ENCODE assay signal across 20 cellular contexts in the genomic region with DNA sequence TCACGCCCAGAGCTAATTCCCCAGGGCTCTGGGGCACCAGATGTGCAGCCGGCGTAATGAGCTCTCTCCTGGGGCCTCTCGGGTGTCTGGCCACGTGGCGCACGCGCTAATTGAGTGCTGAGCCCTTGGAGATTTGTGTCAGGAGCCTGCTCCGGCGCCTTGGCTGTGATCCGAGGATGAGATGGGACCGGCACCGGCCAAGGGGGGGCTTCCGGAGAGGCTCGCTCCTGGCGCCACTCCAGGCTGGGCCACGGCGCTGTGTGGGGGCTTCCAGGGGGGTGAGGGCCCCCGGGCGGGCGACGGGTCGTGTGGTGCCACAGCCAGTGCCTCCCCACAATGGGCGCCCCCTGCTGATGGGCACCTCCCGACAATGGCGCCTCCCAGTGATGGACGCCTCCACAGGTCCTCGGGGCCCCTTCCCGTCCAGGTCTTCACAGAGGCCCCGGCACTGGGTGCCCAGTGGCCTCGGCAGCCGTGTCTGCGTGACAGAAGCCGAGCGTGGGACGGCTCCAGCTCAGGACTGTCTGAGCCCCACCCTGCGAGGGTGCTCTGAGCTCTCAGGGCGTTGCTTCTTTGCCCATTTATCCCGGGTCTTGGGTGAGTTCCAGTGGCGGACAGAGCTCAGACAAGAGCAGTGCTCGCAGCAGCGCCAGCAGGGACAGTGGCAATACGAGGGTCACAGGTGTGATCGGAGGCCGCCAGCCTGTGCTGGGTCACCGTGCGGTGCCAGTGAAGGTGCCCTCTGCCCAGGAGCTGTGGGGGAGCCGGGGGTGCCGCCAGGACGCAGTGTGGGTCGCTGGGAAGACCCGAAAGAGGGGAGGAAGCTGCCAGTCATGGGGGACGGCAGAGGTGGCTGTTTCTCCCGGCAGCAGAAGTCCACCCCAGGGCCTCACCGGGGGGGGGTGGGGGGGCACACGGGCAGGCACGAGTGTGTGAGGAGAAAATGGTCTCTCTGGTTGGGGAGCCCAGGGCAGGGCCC. TPM values are rescaled to one million over a fixed set of nuclear protein-coding genes. Genes with fewer than 3 reads are reported as not detected.
DNase-seq lines count a peak whose midpoint lies in the region; ATAC-seq, FAIRE-seq and TF ChIP-seq lines count a peak whose summit lies in the region.
"Had no signal": no experiment of that assay in that cellular context is flagged by ENCODE, and none has a peak within 500 bp of the region (broad histone marks: within the 10 kb centered on the region; RNA-seq: fewer than 3 reads in every experiment).

No MANE protein-coding gene starts in this region.

- H3K79me2 ChIP-seq in OCI-LY7 (ENCODE audit: insufficient read depth, low read depth, low read length): no peaks in the 10 kb centered on the region

- no peaks in the 10 kb centered on the region for H3K36me3 ChIP-seq in OCI-LY7 (ENCODE audit: insufficient read depth, low read length)
- no peaks in the 10 kb centered on the region for H3K36me3 ChIP-seq in neuronal stem cell (replicated peaks in 1 of 2; ENCODE audit: control insufficient read depth in 2 of 2, insufficient read depth in 2 of 2, low read length in 2 of 2)
- H3K36me3 ChIP-seq in left ventricle myocardium inferior: no peaks in the 10 kb centered on the region
- H3K36me3 ChIP-seq: thoracic aorta had no signal

- no peak overlapping the region for H2BK120ac ChIP-seq in neuronal stem cell (ENCODE audit: low read depth, low read length)

- FAIRE-seq in RCC 7860 (lab: Jason Lieb, UNC): no peak
- FAIRE-seq: A204.1, frontal cortex, GM12892 had no signal

- TF ChIP-seq CTCF in OCI-LY7 (conservative IDR thresholded peaks at IDR 0.05; ENCODE audit: low read length): peak; percentile 21; the same call in 1 of the 2 replicates
- TF ChIP-seq CTCF in left ventricle myocardium inferior (IDR thresholded peaks at IDR 0.05; ENCODE audit: borderline replicate concordance): no peak

- BruUV-seq in OCI-LY7 (replicated peaks; lab: Mats Ljungman, UMichigan): no TSS peak

- H3K4me1 ChIP-seq in OCI-LY7 (ENCODE audit: insufficient read depth, low read length, poor library complexity, severe bottlenecking) (no peaks in the 10 kb centered on the region), neuronal stem cell (ENCODE audit: control insufficient read depth in 2 of 2, insufficient read depth in 1 of 2, low read depth in 1 of 2, low read length in 2 of 2) (peaks cover 0 to 12% of the 10 kb centered on the region in 2 donors), left ventricle myocardium inferior (no peaks in the 10 kb centered on the region)

- no peak overlapping the region for H3K9ac ChIP-seq in neuronal stem cell (ENCODE audit: low read depth, low read length, poor library complexity)

- no peak overlapping the region for H4K8ac ChIP-seq in neuronal stem cell (ENCODE audit: low read depth, low read length)

- no peaks in the 10 kb centered on the region for H3K9me2 ChIP-seq in OCI-LY7 (ENCODE audit: insufficient read depth, low read length)

- no peak overlapping the region for H3K14ac ChIP-seq in neuronal stem cell (ENCODE audit: low read length)

- intact Hi-C loops in OCI-LY7 (cut with micrococcal nuclease; ENCODE audit: unreplicated experiment): no loop called here
- intact Hi-C loops in left ventricle myocardium inferior (cut with micrococcal nuclease): no loop called here

- H3K27me3 ChIP-seq in neuronal stem cell (ENCODE audit: control insufficient read depth in 3 of 3, insufficient read depth in 3 of 3, low read depth in 1 of 3, low read length in 3 of 3): peaks cover 1 to 34% (median 19%) of the 10 kb centered on the region in 3 experiments
- peaks cover 75% of the 10 kb centered on the region for H3K27me3 ChIP-seq in left ventricle myocardium inferior (ENCODE audit: low read depth)

- H3K27ac ChIP-seq in OCI-LY7 (ENCODE audit: low read depth, low read length, poor library complexity, severe bottlenecking) (no peak overlapping the region), neuronal stem cell (replicated peaks; ENCODE audit: low read length) (no peak overlapping the region), left ventricle myocardium inferior (replicated peaks) (no peak overlapping the region)
- H3K27ac ChIP-seq: thoracic aorta had no signal

- H3K4me3 ChIP-seq in OCI-LY7 (ENCODE audit: low read depth, low read length, poor library complexity, severe bottlenecking) (no peak overlapping the region), neuronal stem cell (ENCODE audit: low read length in 2 of 2) (no peak overlapping the region), left ventricle myocardium inferior (no peak overlapping the region)
- H3K4me3 ChIP-seq: thoracic aorta had no signal

- H2BK15ac ChIP-seq in neuronal stem cell (ENCODE audit: low read length): no peak overlapping the region

- H4K20me1 ChIP-seq in OCI-LY7 (ENCODE audit: insufficient read depth, low read length): no peaks in the 10 kb centered on the region

- DNase-seq in NCI-H1694 treated with DMSO at 0.1 percent for 48 hours (lab: John Stamatoyannopoulos, UW): peak; percentile 20
- DNase-seq in NCI-H1694 (lab: John Stamatoyannopoulos, UW): no peak
- peak; percentile 45 for DNase-seq in NAMALWA (ENCODE audit: low spot score)
- no peak for DNase-seq in OCI-LY7 (ENCODE audit: low spot score)
- no peak for DNase-seq in neuronal stem cell (ENCODE audit: low spot score)
- DNase-seq in RCC 7860 (ENCODE audit: low spot score): no peak
- DNase-seq in left ventricle myocardium inferior: no peak
- DNase-seq: activated CD8-positive, alpha-beta memory T cell treated with anti-CD3 and anti-CD28 coated beads, Interleukin-2, amount 50 U/mL, for 4 hours; effector memory CD4-positive, alpha-beta T cell; MM.1S; posterior cingulate gyrus; T-cell had no signal

- no peak overlapping the region for H4K91ac ChIP-seq in neuronal stem cell (ENCODE audit: low read depth, low read length, poor library complexity)

- H3K23ac ChIP-seq in neuronal stem cell (ENCODE audit: low read depth, low read length, poor library complexity): no peak overlapping the region

- CTCF ChIA-PET in OCI-LY7 (lab: Charles Lee; ENCODE audit: unreplicated experiment): no interaction called here

- H3K79me1 ChIP-seq in neuronal stem cell (ENCODE audit: low read depth, low read length): peaks cover 2% of the 10 kb centered on the region

- no peak overlapping the region for H2BK12ac ChIP-seq in neuronal stem cell (ENCODE audit: low read length)

- H3K18ac ChIP-seq in neuronal stem cell (ENCODE audit: low read length): peak overlapping the region; percentile 71

- POLR2A ChIA-PET in OCI-LY7 (lab: Charles Lee): no interaction called here

- peak overlapping the region; percentile 11 for H2AK5ac ChIP-seq in neuronal stem cell (ENCODE audit: low read depth, low read length)

- no peak for ATAC-seq in HG03139 (IDR thresholded peaks at IDR 0.05; ENCODE audit: unreplicated experiment)
- ATAC-seq: activated CD4-positive, CD25-positive, alpha-beta regulatory T cell treated with anti-CD3 and anti-CD28 coated beads, Interleukin-2, amount 50 U/mL, for 24 hours; T-cell had no signal

- no peak overlapping the region for H2BK5ac ChIP-seq in neuronal stem cell (ENCODE audit: low read length)

- H3K4me2 ChIP-seq in OCI-LY7 (ENCODE audit: low read length) (no peak overlapping the region), neuronal stem cell (ENCODE audit: insufficient read depth, low read length, poor library complexity, severe bottlenecking) (no peak overlapping the region)

- H3K9me3 ChIP-seq in OCI-LY7 (ENCODE audit: low read length): no peaks in the 10 kb centered on the region
- H3K9me3 ChIP-seq in neuronal stem cell (replicated peaks in 1 of 2; ENCODE audit: control insufficient read depth in 2 of 2, insufficient read depth in 1 of 2, low read depth in 1 of 2, low read length in 2 of 2): no peaks in the 10 kb centered on the region
- H3K9me3 ChIP-seq in left ventricle myocardium inferior (replicated peaks): no peaks in the 10 kb centered on the region
- H3K9me3 ChIP-seq: thoracic aorta had no signal

- WGBS in neuronal stem cell (ENCODE audit: extremely low coverage in 2 of 2, insufficient read length in 2 of 2, insufficient replicate concordance in 1 of 2), 2 donors: no CpG with 5 or more reads among the region's 57 CpGs

- no peak overlapping the region for H2AFZ ChIP-seq in OCI-LY7 (ENCODE audit: low read length)
- no peak overlapping the region for H2AFZ ChIP-seq in neuronal stem cell (ENCODE audit: low read length)

- no peak overlapping the region for H3K4ac ChIP-seq in neuronal stem cell (ENCODE audit: low read length)

RNA-seq across cellular contexts. Expression of a gene that starts 8.2 kb away (rescaled TPM):
- total RNA-seq in OCI-LY7 (2014; rRNA removed; shearing (Covaris generic)): not detected in 2 replicates
- total RNA-seq in OCI-LY7 (2022) (not detected in 2 replicates), left ventricle myocardium inferior (not detected)
- 0.08 TPM for polyA plus RNA-seq in neuronal stem cell (2013, experiment 1 of 2)
- polyA plus RNA-seq in neuronal stem cell (2013, experiment 2 of 2): 0.06 TPM
- total RNA-seq: H4, mucosa of gallbladder, T-cell had no signal

Comparison
In these comparisons a context has a peak if more than half of its experiments do, and no peak if none do; other contexts are left out.
1. DNase-seq: peak in NCI-H1694 treated with DMSO at 0.1 percent for 48 hours (single experiment) and NAMALWA (single experiment); none in NCI-H1694 (single experiment), OCI-LY7 (single experiment), neuronal stem cell (single experiment), RCC 7860 (single experiment) and left ventricle myocardium inferior (single experiment).